ENCODE assay signal across 12 cellular contexts in the genomic region with DNA sequence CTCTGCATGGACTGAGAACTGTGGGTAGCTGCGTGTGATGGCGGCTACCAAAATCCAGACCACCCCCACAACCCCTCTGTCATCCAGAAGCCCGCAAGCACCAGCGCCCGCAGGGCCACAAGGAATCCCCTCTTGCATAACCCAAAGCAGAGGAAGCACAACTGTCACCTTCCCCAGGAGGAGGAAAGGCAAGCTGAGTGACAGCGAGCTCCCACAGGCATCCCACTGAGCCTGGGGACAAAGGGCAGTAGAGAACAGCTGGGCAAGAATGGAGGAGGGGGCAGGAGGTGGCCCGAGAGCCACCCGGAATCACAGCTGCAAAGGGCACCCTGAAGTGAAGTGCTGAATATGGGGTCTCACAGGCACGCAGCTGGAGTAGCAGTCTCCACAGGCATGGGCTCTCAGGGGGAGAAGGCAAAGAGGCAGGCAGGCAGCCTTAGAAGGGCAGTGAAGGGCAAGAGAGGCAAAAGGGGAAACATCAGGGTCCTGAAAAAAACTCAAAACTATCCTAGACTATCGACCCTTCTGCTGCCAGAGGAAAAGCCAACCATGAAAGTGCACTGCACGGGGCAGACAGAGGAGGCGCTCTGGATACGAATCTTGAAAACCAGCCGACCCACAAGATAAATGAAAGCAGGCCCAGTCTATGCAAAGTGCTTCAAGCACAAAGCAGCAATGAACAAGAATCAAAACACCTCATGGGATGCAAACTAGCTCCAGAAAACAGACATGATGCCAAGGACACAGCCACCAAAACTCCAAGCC. TPM values are rescaled to one million over a fixed set of nuclear protein-coding genes. Genes with fewer than 3 reads are reported as not detected.
DNase-seq lines count a peak whose midpoint lies in the region; ATAC-seq and TF ChIP-seq lines count a peak whose summit lies in the region.
"Had no signal": no experiment of that assay in that cellular context is flagged by ENCODE, and none has a peak within 500 bp of the region (broad histone marks: within the 10 kb centered on the region; RNA-seq: fewer than 3 reads in every experiment).

No MANE protein-coding gene starts in this region.

- DNase-seq in activated CD4-positive, alpha-beta T cell treated with anti-CD3 and anti-CD28 coated beads for 36 hours, result no peak
- DNase-seq in activated CD4-positive, alpha-beta T cell treated with anti-CD3 and anti-CD28 coated beads, Interleukin-2, amount 50 U/mL, for 48 hours, result no peak
- DNase-seq in dorsolateral prefrontal cortex (peak in 1 of 10 donors; percentile 39), posterior vena cava (ENCODE audit: low spot score) (peak; percentile 71), RPMI8226 (no peak), transverse colon (no peak), colonic mucosa (no peak)
- DNase-seq: DMS79 treated with DMSO at 0.1 percent for 48 hours, MV-4-11 had no signal

- TF ChIP-seq EP300 in transverse colon (IDR thresholded peaks at IDR 0.05; ENCODE audit: low read depth), result no peak

- no peak overlapping the region for H3K4me3 Mint-ChIP-seq in activated CD4-positive, alpha-beta T cell treated with anti-CD3 and anti-CD28 coated beads for 36 hours

- no peaks in the 10 kb centered on the region for H3K9me3 ChIP-seq in transverse colon
- no peaks in the 10 kb centered on the region for H3K9me3 ChIP-seq in colonic mucosa
- H3K9me3 ChIP-seq: thoracic aorta had no signal

- no peaks in the 10 kb centered on the region for H3K4me1 ChIP-seq in transverse colon
- H3K4me1 ChIP-seq in colonic mucosa, result no peaks in the 10 kb centered on the region

- H3K27ac ChIP-seq in dorsolateral prefrontal cortex (peak overlapping the region in 54 of 59 donors; percentile 3 to 85 (median 74)), transverse colon (no peak overlapping the region), colonic mucosa (no peak overlapping the region)
- H3K27ac ChIP-seq: thoracic aorta had no signal

- in situ Hi-C loops in transverse colon (cut with MboI; ENCODE audit: low pct_ligation_motif_present in 1 of 4, low pct_unique_long_range_greater_than_20kb in 1 of 4, low sequenced_read_pairs in 3 of 4), result loop anchor here in 1 of 4 donors (25.0 kb wide), 1 partner anchor 336 kb away; no protein-coding TSS in a partner anchor

- H3K4me3 ChIP-seq in dorsolateral prefrontal cortex, result no peak overlapping the region
- H3K4me3 ChIP-seq in transverse colon, result no peak overlapping the region
- H3K4me3 ChIP-seq in colonic mucosa, result no peak overlapping the region
- H3K4me3 ChIP-seq: thoracic aorta had no signal

- H3K27me3 Mint-ChIP-seq in activated CD4-positive, alpha-beta T cell treated with anti-CD3 and anti-CD28 coated beads for 36 hours, result no peaks in the 10 kb centered on the region

- intact Hi-C loops in activated CD4-positive, alpha-beta T cell treated with anti-CD3 and anti-CD28 coated beads for 36 hours (cut with DNase I, micrococcal nuclease), result no loop called here
- intact Hi-C loops in dorsolateral prefrontal cortex (cut with DNase I), result no loop called here
- intact Hi-C loops in posterior vena cava (cut with DNase I), result no loop called here
- intact Hi-C loops in transverse colon (cut with DNase I; ENCODE audit: low total_unique reads), result no loop called here
- intact Hi-C loops in colonic mucosa (cut with DNase I), result no loop called here

- peak; percentile 26; the same call in 1 of the 2 replicates for TF ChIP-seq CTCF in LNCAP (IDR thresholded peaks at IDR 0.05)
- no peak for TF ChIP-seq CTCF in dorsolateral prefrontal cortex (IDR thresholded peaks at IDR 0.05 in 54 of 56, conservative IDR thresholded peaks at IDR 0.05 in 2 of 56; ENCODE audit: low read depth in 1 of 56, partially characterized antibody in 56 of 56)
- TF ChIP-seq CTCF in transverse colon (IDR thresholded peaks at IDR 0.05), result no peak
- TF ChIP-seq CTCF in colonic mucosa (IDR thresholded peaks at IDR 0.05), result no peak

- H3K4me1 Mint-ChIP-seq in activated CD4-positive, alpha-beta T cell treated with anti-CD3 and anti-CD28 coated beads for 36 hours, result peaks cover 53% of the 10 kb centered on the region

- no peaks in the 10 kb centered on the region for H3K27me3 ChIP-seq in dorsolateral prefrontal cortex
- H3K27me3 ChIP-seq in transverse colon, result no peaks in the 10 kb centered on the region
- no peaks in the 10 kb centered on the region for H3K27me3 ChIP-seq in colonic mucosa

- 96% methylated on average over 14 of the region's 14 CpGs; no CpG with 5 or more reads in 1 of the 2 donors for WGBS in transverse colon (ENCODE audit: low coverage in 1 of 2), 2 donors

- H3K36me3 Mint-ChIP-seq in activated CD4-positive, alpha-beta T cell treated with anti-CD3 and anti-CD28 coated beads for 36 hours (ENCODE audit: low read depth), result peaks cover 79% of the 10 kb centered on the region

- no peak for TF ChIP-seq POLR2A in transverse colon (IDR thresholded peaks at IDR 0.05)

- CTCF ChIA-PET in activated CD4-positive, alpha-beta T cell treated with anti-CD3 and anti-CD28 coated beads for 36 hours (lab: Charles Lee), result interaction anchor here (1.0 to 1.2 kb wide), 2 partner anchors 14 to 34 kb away, joined by 3 read pairs; no protein-coding TSS in a partner anchor

- H3K27ac Mint-ChIP-seq in activated CD4-positive, alpha-beta T cell treated with anti-CD3 and anti-CD28 coated beads for 36 hours, result peak overlapping the region; percentile 4

- no peak overlapping the region for H3K9ac ChIP-seq in colonic mucosa (ENCODE audit: low read depth in 2 of 2, low read length in 2 of 2)

- H3K9me3 Mint-ChIP-seq in activated CD4-positive, alpha-beta T cell treated with anti-CD3 and anti-CD28 coated beads for 36 hours (ENCODE audit: low read depth), result no peaks in the 10 kb centered on the region
- H3K9me3 Mint-ChIP-seq: activated T-helper 2 cell treated with anti-CD3 and anti-CD28 coated beads, Interferon-gamma antibody, Interleukin-2, Interleukin-4, amounts not matched to agents 10 μg/mL and 5 μg/mL and 100 μg/mL, durations not matched to agents 14 hours and 24 hours and 36 hours had no signal

- POLR2A ChIA-PET in activated CD4-positive, alpha-beta T cell treated with anti-CD3 and anti-CD28 coated beads for 36 hours (lab: Charles Lee), result no interaction called here

- H3K36me3 ChIP-seq in transverse colon (peaks cover 0 to 74% (median 27%) of the 10 kb centered on the region in 4 donors), colonic mucosa (peaks cover 5% of the 10 kb centered on the region)

- ATAC-seq in activated CD4-positive, alpha-beta T cell treated with anti-CD3 and anti-CD28 coated beads for 36 hours, result no peak

RNA-seq across cellular contexts. Expression of gene USP36, which starts 17.1 kb away (rescaled TPM):
- total RNA-seq in activated CD4-positive, alpha-beta T cell treated with anti-CD3 and anti-CD28 coated beads for 36 hours, result 10 to 100 TPM; 90.1 to 92.5 TPM
- total RNA-seq in dorsolateral prefrontal cortex (10 to 100 TPM; 39.1 to 90.9 (median 60.5) TPM), posterior vena cava (10 to 100 TPM; 47.1 to 52.1 TPM), transverse colon (10 to 100 TPM; 28.5 to 96.5 (median 63.5) TPM), colonic mucosa (10 to 100 TPM; 27.4 to 32.6 TPM)

RNA-seq across cellular contexts. Expression of gene CYTH1, which starts 41.4 kb away (rescaled TPM):
- 100 to 1,000 TPM; 109 to 130 TPM for total RNA-seq in activated CD4-positive, alpha-beta T cell treated with anti-CD3 and anti-CD28 coated beads for 36 hours
- total RNA-seq in dorsolateral prefrontal cortex, result 100 to 1,000 TPM in 67 of 120 experiments, 10 to 100 TPM in 53; 70.0 to 339 (median 108) TPM
- 10 to 100 TPM; 27.0 to 42.9 TPM for total RNA-seq in posterior vena cava
- total RNA-seq in transverse colon, result 100 to 1,000 TPM; 103 to 156 (median 142) TPM
- total RNA-seq in colonic mucosa, result 10 to 100 TPM; 54.6 to 68.9 TPM

Comparison
In these comparisons a context has a peak if more than half of its experiments do, and no peak if none do; other contexts are left out.
1. H3K27ac ChIP-seq: peak in dorsolateral prefrontal cortex (54 of 59); none in transverse colon (0 of 4) and colonic mucosa (single experiment).